Comparison of ENCODE assay signal across 1 cellular context in genomic region chr10:77392851-77393250, GRCh38.
TF ChIP-seq lines count a peak whose summit lies in the region.

No MANE protein-coding gene starts in this region.

TF ChIP-seq in GM23338, 12 proteins besides CTCF, POLR2A, EP300 and RAD21 (continued from another document):
- TF ChIP-seq ZNF462 (CRISPR knock-in tag; IDR thresholded peaks at IDR 0.05) (no peak), EZH2 (IDR thresholded peaks at IDR 0.05; ENCODE audit: low read depth, unreplicated experiment) (no peak), POLR2AphosphoS5 (IDR thresholded peaks at IDR 0.05; ENCODE audit: low read depth) (no peak), EZH2phosphoT487 (IDR thresholded peaks at IDR 0.05; ENCODE audit: unreplicated experiment) (no peak), REST (IDR thresholded peaks at IDR 0.05; ENCODE audit: unreplicated experiment) (no peak), CREB1 (CRISPR knock-in tag; IDR thresholded peaks at IDR 0.05; ENCODE audit: low read depth) (no peak), JUNB (IDR thresholded peaks at IDR 0.05; ENCODE audit: unreplicated experiment) (no peak), ZNF114 (CRISPR knock-in tag; IDR thresholded peaks at IDR 0.05) (no peak)
